29 cellular contexts compared by ENCODE assay signal in genomic region chr4:94689155-94689554, GRCh38.
"Had no signal": no experiment of that assay in that cellular context is flagged by ENCODE, and none has a peak within 500 bp of the region (broad histone marks: within the 10 kb centered on the region; RNA-seq: fewer than 3 reads in every experiment).

No MANE protein-coding gene starts in this region.

- ATAC-seq: left colon; left lung; lower lobe of right lung; naive thymus-derived CD8-positive, alpha-beta T cell; right lobe of liver; stimulated activated naive B cell treated with anti-CD40 and anti-IgM and Interleukin-4, amounts not matched to agents 10 μg/mL and 1 μg/mL and 100 μg/mL, for 72 hours; stimulated activated naive CD8-positive, alpha-beta T cell treated with anti-CD3 and anti-CD28 coated beads, Interleukin-15, Interleukin-2, amounts not matched to agents 100 U/mL and 50 U/mL, for 24 hours had no signal

- H3K27me3 ChIP-seq: left lung, neural progenitor cell, neutrophil, ovary, right atrium auricular region, right lobe of liver, stomach, suprapubic skin, tibial nerve, uterus had no signal

- H3K4me1 ChIP-seq: left lung, lower lobe of right lung, neural progenitor cell, right atrium auricular region, right lobe of liver, stomach, suprapubic skin, tibial nerve, uterus had no signal

- H3K9me3 ChIP-seq: left lung, lower lobe of right lung, neutrophil, ovary, right atrium auricular region, right lobe of liver, stomach, suprapubic skin, thoracic aorta, tibial nerve, uterus had no signal

- DNase-seq: hypothalamus; immature natural killer cell; kidney; left colon; left lung; lower lobe of right lung; mammary epithelial cell; mesenchymal stem cell; naive thymus-derived CD8-positive, alpha-beta T cell; nephron progenitor cell; occipital lobe; ovary; right lobe of liver; stimulated activated CD4-positive, alpha-beta T cell treated with anti-CD3 and anti-CD28 coated beads, Interleukin-12 subunit alpha, Interleukin-12 subunit beta, amount 100 ng/mL, for 4 hours; stimulated activated CD4-positive, alpha-beta T cell treated with anti-CD3 and anti-CD28 coated beads, Interleukin-15, amount 100 ng/mL, for 24 hours; stimulated activated CD4-positive, alpha-beta T cell treated with anti-CD3 and anti-CD28 coated beads, Interleukin-2, amount 100 ng/mL, for 24 hours; stimulated activated CD4-positive, alpha-beta T cell treated with anti-CD3 and anti-CD28 coated beads, Interleukin-4, amount 100 ng/mL, for 1 hour; stimulated activated naive B cell treated with anti-CD40 and anti-IgM and Interleukin-4, amounts not matched to agents 10 μg/mL and 1 μg/mL and 100 μg/mL, for 72 hours; stimulated activated naive CD8-positive, alpha-beta T cell treated with anti-CD3 and anti-CD28 coated beads, Interleukin-15, Interleukin-2, amounts not matched to agents 100 U/mL and 50 U/mL, for 24 hours; stomach; uterus had no signal

- H3K4me3 ChIP-seq: left lung, lower lobe of right lung, neural progenitor cell, ovary, right atrium auricular region, right lobe of liver, skin epidermis, stomach, suprapubic skin, thoracic aorta, tibial nerve, uterus had no signal

- H3K4me2 ChIP-seq: neural progenitor cell had no signal

- H3K9ac ChIP-seq: neural progenitor cell had no signal

- H3K36me3 ChIP-seq: left lung, lower lobe of right lung, neural progenitor cell, neutrophil, ovary, right atrium auricular region, right lobe of liver, stomach, suprapubic skin, thoracic aorta, tibial nerve, uterus had no signal

- FAIRE-seq: islet of Langerhans, kidney had no signal

- H3K27ac ChIP-seq: left lung, lower lobe of right lung, neural progenitor cell, neutrophil, ovary, right atrium auricular region, right lobe of liver, skin epidermis, stomach, suprapubic skin, thoracic aorta, tibial nerve, uterus had no signal
